ENCODE assay signal across 18 cellular contexts in the genomic region with DNA sequence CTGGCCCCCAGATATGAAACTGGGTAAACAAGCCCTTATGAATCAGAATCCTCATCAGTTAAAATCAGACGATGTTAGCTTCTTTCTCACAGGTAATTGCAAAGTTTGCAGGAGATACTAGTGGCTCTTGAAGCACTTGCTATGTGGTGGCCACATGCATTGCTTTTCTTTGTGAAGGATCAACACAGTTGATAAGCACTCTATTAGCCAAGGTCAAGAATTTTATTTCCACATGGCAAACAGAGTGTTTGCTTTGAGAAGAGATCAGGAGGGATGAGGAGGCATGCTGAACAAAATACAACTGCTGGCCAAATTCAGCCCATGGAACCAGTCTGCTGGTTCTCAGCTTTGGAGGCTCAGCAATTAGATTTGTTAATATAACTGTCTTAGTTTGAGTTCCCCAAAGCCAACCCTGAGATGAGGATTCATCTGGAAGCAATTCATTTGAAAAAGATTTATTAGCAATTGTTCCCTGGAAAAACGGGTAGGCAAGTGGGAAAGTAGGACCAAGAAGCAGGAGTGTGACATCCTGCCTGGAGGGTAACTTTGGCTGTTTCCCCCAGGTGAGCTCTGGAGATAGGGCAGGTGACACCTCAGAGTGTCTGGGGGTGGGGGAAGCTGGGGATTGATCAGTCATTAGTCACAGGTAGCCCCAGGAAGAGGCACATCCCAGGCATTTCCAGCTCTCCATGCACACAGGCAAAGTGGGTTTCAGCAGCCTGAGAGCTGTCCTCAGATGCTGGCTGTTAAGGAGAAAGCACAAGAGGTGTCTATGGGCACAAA.
DNase-seq lines count a peak whose midpoint lies in the region; FAIRE-seq and TF ChIP-seq lines count a peak whose summit lies in the region.
"Had no signal": no experiment of that assay in that cellular context is flagged by ENCODE, and none has a peak within 500 bp of the region (broad histone marks: within the 10 kb centered on the region; RNA-seq: fewer than 3 reads in every experiment).

No MANE protein-coding gene starts in this region.

- H3K9me3 Mint-ChIP-seq in type B pancreatic cell (no peaks in the 10 kb centered on the region), Caco-2 (ENCODE audit: unreplicated experiment) (no peaks in the 10 kb centered on the region)
- H3K9me3 Mint-ChIP-seq: activated naive CD8-positive, alpha-beta T cell treated with anti-CD3 and anti-CD28 coated beads, Interleukin-2, amount 50 U/mL, for 24 hours; naive thymus-derived CD8-positive, alpha-beta T cell; stimulated activated memory B cell treated with anti-CD40 and anti-IgM and Interleukin-4, amounts not matched to agents 10 μg/mL and 1 μg/mL and 100 μg/mL, for 72 hours; T-helper 2 cell treated with Interferon-gamma antibody and Interleukin-4, amounts not matched to agents 5 μg/mL and 100 μg/mL, for 36 hours had no signal

- H3K9ac ChIP-seq in mammary epithelial cell (ENCODE audit: insufficient read depth, low read length) = no peak overlapping the region

- H3K4me1 Mint-ChIP-seq in type B pancreatic cell (ENCODE audit: unreplicated experiment) = peaks cover 15% of the 10 kb centered on the region
- H3K4me1 Mint-ChIP-seq in Caco-2 (ENCODE audit: low read depth, unreplicated experiment) = peaks cover 11% of the 10 kb centered on the region
- H3K4me1 Mint-ChIP-seq: activated naive CD8-positive, alpha-beta T cell treated with anti-CD3 and anti-CD28 coated beads, Interleukin-2, amount 50 U/mL, for 24 hours; CD4-positive, CD25-positive, alpha-beta regulatory T cell; naive thymus-derived CD8-positive, alpha-beta T cell; stimulated activated memory B cell treated with anti-CD40 and anti-IgM and Interleukin-4, amounts not matched to agents 10 μg/mL and 1 μg/mL and 100 μg/mL, for 72 hours had no signal

- no peak overlapping the region for H3K4me3 ChIP-seq in mammary epithelial cell (replicated peaks in 1 of 3; ENCODE audit: insufficient read depth in 1 of 3, low read depth in 2 of 3, low read length in 3 of 3)
- no peak overlapping the region for H3K4me3 ChIP-seq in breast epithelium
- H3K4me3 ChIP-seq in bronchial epithelial cell (ENCODE audit: low read depth, low read length) = no peak overlapping the region
- no peak overlapping the region for H3K4me3 ChIP-seq in Caco-2 (ENCODE audit: low read depth, low read length)
- H3K4me3 ChIP-seq: upper lobe of right lung had no signal

- no peak overlapping the region for H3K27ac Mint-ChIP-seq in type B pancreatic cell
- H3K27ac Mint-ChIP-seq in Caco-2 (ENCODE audit: unreplicated experiment) = no peak overlapping the region
- H3K27ac Mint-ChIP-seq: activated naive CD8-positive, alpha-beta T cell treated with anti-CD3 and anti-CD28 coated beads, Interleukin-2, amount 50 U/mL, for 24 hours; CD4-positive, CD25-positive, alpha-beta regulatory T cell; naive thymus-derived CD8-positive, alpha-beta T cell; stimulated activated memory B cell treated with anti-CD40 and anti-IgM and Interleukin-4, amounts not matched to agents 10 μg/mL and 1 μg/mL and 100 μg/mL, for 72 hours; T-helper 2 cell treated with Interferon-gamma antibody and Interleukin-4, amounts not matched to agents 5 μg/mL and 100 μg/mL, for 36 hours had no signal

- no peak overlapping the region for H3K4me3 Mint-ChIP-seq in type B pancreatic cell
- no peak overlapping the region for H3K4me3 Mint-ChIP-seq in Caco-2 (ENCODE audit: unreplicated experiment)
- H3K4me3 Mint-ChIP-seq: activated naive CD8-positive, alpha-beta T cell treated with anti-CD3 and anti-CD28 coated beads, Interleukin-2, amount 50 U/mL, for 24 hours; CD4-positive, CD25-positive, alpha-beta regulatory T cell; naive thymus-derived CD8-positive, alpha-beta T cell; stimulated activated memory B cell treated with anti-CD40 and anti-IgM and Interleukin-4, amounts not matched to agents 10 μg/mL and 1 μg/mL and 100 μg/mL, for 72 hours; T-helper 2 cell treated with Interferon-gamma antibody and Interleukin-4, amounts not matched to agents 5 μg/mL and 100 μg/mL, for 36 hours had no signal

- POLR2A ChIA-PET in Caco-2 (lab: Charles Lee) = no interaction called here

- no peaks in the 10 kb centered on the region for H3K79me2 ChIP-seq in mammary epithelial cell (ENCODE audit: insufficient read depth, low read length)

- no peak for TF ChIP-seq CTCF in mammary epithelial cell (conservative IDR thresholded peaks at IDR 0.05 in 1 of 2, IDR thresholded peaks at IDR 0.05 in 1 of 2; ENCODE audit: extremely low read depth in 1 of 2, insufficient read depth in 1 of 2, low read depth in 1 of 2, low read length in 2 of 2)
- no peak for TF ChIP-seq CTCF in breast epithelium (IDR thresholded peaks at IDR 0.05)
- TF ChIP-seq CTCF in bronchial epithelial cell (IDR thresholded peaks at IDR 0.05; ENCODE audit: insufficient read depth, low read length, severe bottlenecking) = no peak
- TF ChIP-seq CTCF in type B pancreatic cell (conservative IDR thresholded peaks at IDR 0.05) = no peak
- no peak for TF ChIP-seq CTCF in Caco-2 (IDR thresholded peaks at IDR 0.05; ENCODE audit: insufficient read depth in 1 of 2, low read depth in 1 of 2, low read length in 1 of 2, severe bottlenecking in 1 of 2, unreplicated experiment in 1 of 2)

- H3K9me3 ChIP-seq in mammary epithelial cell (replicated peaks; ENCODE audit: insufficient read depth, low read length) (no peaks in the 10 kb centered on the region), breast epithelium (no peaks in the 10 kb centered on the region), Caco-2 (no peaks in the 10 kb centered on the region)
- H3K9me3 ChIP-seq: upper lobe of right lung had no signal

- 20% methylated on average over 2 of the region's 2 CpGs for WGBS in mammary epithelial cell (ENCODE audit: low coverage, missing lambda C conversion rate)

- H3K36me3 ChIP-seq in mammary epithelial cell (ENCODE audit: insufficient read depth, low read length) (no peaks in the 10 kb centered on the region), breast epithelium (no peaks in the 10 kb centered on the region), bronchial epithelial cell (ENCODE audit: control insufficient read depth, insufficient read depth, low read length) (no peaks in the 10 kb centered on the region), Caco-2 (ENCODE audit: control insufficient read depth, insufficient read depth, low read length) (no peaks in the 10 kb centered on the region)
- H3K36me3 ChIP-seq: upper lobe of right lung had no signal

- no peaks in the 10 kb centered on the region for H4K20me1 ChIP-seq in mammary epithelial cell (ENCODE audit: insufficient read depth, low read length)

- BruUV-seq in mammary epithelial cell (replicated peaks; lab: Mats Ljungman, UMichigan) (no TSS peak), Caco-2 (replicated peaks; lab: Mats Ljungman, UMichigan) (no TSS peak)

- TF ChIP-seq POLR2A in breast epithelium (IDR thresholded peaks at IDR 0.05) = no peak

- H3K27me3 ChIP-seq in mammary epithelial cell (ENCODE audit: insufficient read depth, low read length) (no peaks in the 10 kb centered on the region), breast epithelium (no peaks in the 10 kb centered on the region), bronchial epithelial cell (ENCODE audit: control insufficient read depth, insufficient read depth, low read length) (no peaks in the 10 kb centered on the region), Caco-2 (replicated peaks; ENCODE audit: control insufficient read depth, insufficient read depth, low read length) (no peaks in the 10 kb centered on the region)
- H3K27me3 ChIP-seq: upper lobe of right lung had no signal

- peak overlapping the region; percentile 66 for H3K27ac ChIP-seq in mammary epithelial cell (ENCODE audit: insufficient read depth, low read depth, low read length)
- no peak overlapping the region for H3K27ac ChIP-seq in breast epithelium
- H3K27ac ChIP-seq: upper lobe of right lung had no signal

- H2AFZ ChIP-seq in mammary epithelial cell (ENCODE audit: low read depth, low read length) = peak overlapping the region; percentile 64

- dilution Hi-C loops in mammary epithelial cell (cut with HindIII; ENCODE audit: low sequenced_read_pairs) = loop anchor here (5.0 kb wide), 1 partner anchor 84 kb away; no protein-coding TSS in a partner anchor

- DNase-seq in mammary epithelial cell (peak; percentile 63), breast epithelium (ENCODE audit: low spot score in 2 of 2) (no peak), bronchial epithelial cell (ENCODE audit: low read depth) (peak; percentile 77), islet precursor cell (peak; percentile 57), type B pancreatic cell (ENCODE audit: extremely low spot score, unreplicated experiment) (peak; percentile 13), Caco-2 (no peak), HuH-7.5 (ENCODE audit: low spot score) (no peak), RKO (ENCODE audit: low spot score) (no peak)
- DNase-seq: activated CD4-positive, alpha-beta T cell treated with anti-CD3 and anti-CD28 coated beads for 1 hour; activated naive CD8-positive, alpha-beta T cell treated with anti-CD3 and anti-CD28 coated beads, Interleukin-2, amount 50 U/mL, for 24 hours; CD4-positive, CD25-positive, alpha-beta regulatory T cell; naive thymus-derived CD8-positive, alpha-beta T cell; NCI-H146; SHP77; upper lobe of right lung had no signal

- no peaks in the 10 kb centered on the region for H3K36me3 Mint-ChIP-seq in type B pancreatic cell
- no peaks in the 10 kb centered on the region for H3K36me3 Mint-ChIP-seq in Caco-2 (ENCODE audit: insufficient read depth, unreplicated experiment)
- H3K36me3 Mint-ChIP-seq: CD4-positive, CD25-positive, alpha-beta regulatory T cell; naive thymus-derived CD8-positive, alpha-beta T cell; stimulated activated memory B cell treated with anti-CD40 and anti-IgM and Interleukin-4, amounts not matched to agents 10 μg/mL and 1 μg/mL and 100 μg/mL, for 72 hours had no signal

- FAIRE-seq in bronchial epithelial cell (lab: Jason Lieb, UNC) = no peak
- FAIRE-seq: A204.1 had no signal

- in situ Hi-C loops in mammary epithelial cell (cut with MboI; ENCODE audit: low sequenced_read_pairs in 2 of 2) = no loop called here

- H3K4me1 ChIP-seq in mammary epithelial cell (ENCODE audit: insufficient read depth, low read length) = peaks cover 96% of the 10 kb centered on the region
- H3K4me1 ChIP-seq in breast epithelium = no peaks in the 10 kb centered on the region
- peaks cover 11% of the 10 kb centered on the region for H3K4me1 ChIP-seq in Caco-2

- peak overlapping the region; percentile 69 for H3K4me2 ChIP-seq in mammary epithelial cell (ENCODE audit: insufficient read depth, low read depth, low read length)

- intact Hi-C loops in mammary epithelial cell (cut with micrococcal nuclease) (loop anchor here (5.0 to 10.0 kb wide), 4 partner anchors 104 to 194 kb away; a partner anchor contains a TSS), breast epithelium (cut with DNase I; ENCODE audit: low total_unique reads) (no loop called here), Caco-2 (cut with micrococcal nuclease; ENCODE audit: unreplicated experiment) (no loop called here)

- H3K27me3 Mint-ChIP-seq in type B pancreatic cell (peaks cover 11% of the 10 kb centered on the region), Caco-2 (ENCODE audit: insufficient read depth, unreplicated experiment) (no peaks in the 10 kb centered on the region)

- CTCF ChIA-PET in mammary epithelial cell (lab: Charles Lee; ENCODE audit: low non-redundant PET) (no interaction called here), Caco-2 (lab: Charles Lee) (no interaction called here)

Comparison
In these comparisons a context has a peak if more than half of its experiments do, and no peak if none do; other contexts are left out.
1. DNase-seq: peak in mammary epithelial cell (single experiment), bronchial epithelial cell (single experiment), islet precursor cell (single experiment) and type B pancreatic cell (single experiment); none in breast epithelium (0 of 2), Caco-2 (0 of 2), HuH-7.5 (single experiment) and RKO (single experiment).